In the genomic region with DNA sequence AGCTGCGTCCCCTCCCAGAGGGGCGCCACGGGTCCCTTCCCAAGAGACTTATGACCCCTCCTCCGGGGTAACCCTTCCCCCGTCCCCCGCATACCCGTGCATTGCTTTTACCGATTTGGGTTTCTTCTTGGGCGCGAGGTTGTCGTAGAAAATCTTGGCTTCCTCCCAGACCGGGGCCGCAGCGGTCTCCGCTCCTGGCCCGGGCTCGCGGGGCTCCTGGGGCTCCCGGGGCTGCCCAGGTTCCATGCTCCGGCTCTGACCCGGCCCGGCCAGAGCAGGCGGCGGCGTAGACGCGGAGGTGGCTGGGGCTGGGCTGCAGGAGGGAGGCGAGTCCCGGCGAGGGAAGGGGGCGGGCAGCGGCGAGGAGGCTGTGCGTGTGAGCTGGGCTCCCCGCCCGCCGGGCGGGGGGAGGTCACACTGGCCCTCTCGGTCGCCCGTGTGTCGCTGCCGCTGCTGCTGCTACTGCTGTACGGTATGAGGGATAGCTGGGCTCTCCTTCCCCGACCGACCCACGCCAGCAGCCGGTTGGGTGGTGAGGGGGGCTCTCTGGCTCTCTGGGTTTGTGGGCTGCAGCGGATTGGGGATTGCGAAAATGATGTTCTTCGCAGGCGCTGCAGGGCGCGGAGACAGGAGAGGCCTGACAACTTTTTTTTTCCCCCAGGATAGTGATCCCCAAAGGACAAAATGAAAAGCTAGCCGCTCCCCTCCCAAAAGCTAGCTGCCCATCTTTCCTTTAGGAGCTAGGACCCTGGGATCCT, we compare ENCODE assay signal across 8 cellular contexts. TPM values are rescaled to one million over a fixed set of nuclear protein-coding genes. Genes with fewer than 3 reads are reported as not detected.
DNase-seq lines count a peak whose midpoint lies in the region; ATAC-seq and TF ChIP-seq lines count a peak whose summit lies in the region.

A gene (minus strand): TSS at position 315 of the 758 bp plus-strand sequence. CDS start 69 bp downstream, at position 246.

- 1 to 10% methylated on average over 12 to 43 of the region's 55 CpGs for WGBS in thyroid gland, 2 donors

- H3K27ac ChIP-seq in thyroid gland = no peak within 1 kb of the TSS

- H3K36me3 ChIP-seq in thyroid gland = no peaks in the 10 kb centered on the region

- H3K27me3 Mint-ChIP-seq in T-cell = peaks cover 18 to 41% of the 10 kb centered on the region in 2 donors

- no peak for TF ChIP-seq POLR2A in thyroid gland (IDR thresholded peaks at IDR 0.05)

- peak within 1 kb of the TSS; percentile 63 to 66 (median 66) for H3K4me3 Mint-ChIP-seq in T-cell

- POLR2A ChIA-PET in T-cell (lab: Charles Lee) = interaction anchor here in 1 of 2 donors (0.5 kb wide), 1 partner anchor 252 kb away, joined by 3 read pairs; no protein-coding TSS in a partner anchor

- peaks cover 20 to 22% of the 10 kb centered on the region in 2 donors for H3K4me1 ChIP-seq in thyroid gland

- TF ChIP-seq CTCF in thyroid gland (IDR thresholded peaks at IDR 0.05) = no peak

- H3K27ac Mint-ChIP-seq in T-cell = no peak within 1 kb of the TSS

- intact Hi-C loops in thyroid gland (cut with DNase I) = no loop called here

- no peaks in the 10 kb centered on the region for H3K9me3 ChIP-seq in thyroid gland

- ATAC-seq in T-cell (replicated peaks in 1 of 4) (peak; percentile 66 to 75 (median 73)), GM19467 (IDR thresholded peaks at IDR 0.05; ENCODE audit: unreplicated experiment) (no peak)

- no peaks in the 10 kb centered on the region for H3K27me3 ChIP-seq in thyroid gland

- H3K36me3 Mint-ChIP-seq in T-cell = no peaks in the 10 kb centered on the region

- peak; percentile 83 for DNase-seq in NCI-H2029 (lab: John Stamatoyannopoulos, UW)
- no peak for DNase-seq in NCI-H2029 treated with DMSO at 0.1 percent for 48 hours (lab: John Stamatoyannopoulos, UW)
- peak in 12 of 34 experiments; percentile 10 to 41 (median 24) for DNase-seq in T-cell
- peak; percentile 10 for DNase-seq in dermis blood vessel endothelial cell
- DNase-seq in medulla oblongata (ENCODE audit: extremely low spot score) = peak; percentile 49
- peak; percentile 22 to 31 for DNase-seq in thyroid gland
- DNase-seq in DMS153 treated with DMSO at 0.1 percent for 48 hours (lab: John Stamatoyannopoulos, UW; ENCODE audit: unreplicated experiment) = no peak

- H3K4me3 ChIP-seq in thyroid gland (replicated peaks in 1 of 3) = peak within 1 kb of the TSS; percentile 9 to 23 (median 16)

- H3K4me1 Mint-ChIP-seq in T-cell = peaks cover 6 to 9% (median 8%) of the 10 kb centered on the region in 3 donors

- CTCF ChIA-PET in T-cell (lab: Charles Lee) = interaction anchor here (0.6 to 1.9 kb wide), 7 partner anchors 11 to 66 kb away, joined by 3 to 10 read pairs (median 4); no protein-coding TSS in a partner anchor

- H3K9me3 Mint-ChIP-seq in T-cell = no peaks in the 10 kb centered on the region

RNA-seq across cellular contexts. Expression of the gene that starts here (rescaled TPM):
- 1 to 10 TPM in 1 of 5 donors, under 1 TPM in 3, not detected in 1; 0.22 to 1.3 (median 0.42) TPM for total RNA-seq in T-cell
- not detected in 2 replicates for total RNA-seq in dermis blood vessel endothelial cell
- under 1 TPM in 2 of 4 donors, not detected in 2; 0.33 to 0.73 TPM for total RNA-seq in thyroid gland

Comparison
In these comparisons a context has a peak if more than half of its experiments do, and no peak if none do; other contexts are left out.
1. DNase-seq: peak in NCI-H2029 (single experiment) and medulla oblongata (single experiment); none in NCI-H2029 treated with DMSO at 0.1 percent for 48 hours (single experiment) and DMS153 treated with DMSO at 0.1 percent for 48 hours (single experiment).
2. Peak in DNase-seq in dermis blood vessel endothelial cell; RNA of the gene not detected or under 1 TPM.
3. Peak in DNase-seq and H3K4me3 ChIP-seq in thyroid gland; RNA of the gene not detected or under 1 TPM.